ENCODE assay signal across 16 cellular contexts in the genomic region with DNA sequence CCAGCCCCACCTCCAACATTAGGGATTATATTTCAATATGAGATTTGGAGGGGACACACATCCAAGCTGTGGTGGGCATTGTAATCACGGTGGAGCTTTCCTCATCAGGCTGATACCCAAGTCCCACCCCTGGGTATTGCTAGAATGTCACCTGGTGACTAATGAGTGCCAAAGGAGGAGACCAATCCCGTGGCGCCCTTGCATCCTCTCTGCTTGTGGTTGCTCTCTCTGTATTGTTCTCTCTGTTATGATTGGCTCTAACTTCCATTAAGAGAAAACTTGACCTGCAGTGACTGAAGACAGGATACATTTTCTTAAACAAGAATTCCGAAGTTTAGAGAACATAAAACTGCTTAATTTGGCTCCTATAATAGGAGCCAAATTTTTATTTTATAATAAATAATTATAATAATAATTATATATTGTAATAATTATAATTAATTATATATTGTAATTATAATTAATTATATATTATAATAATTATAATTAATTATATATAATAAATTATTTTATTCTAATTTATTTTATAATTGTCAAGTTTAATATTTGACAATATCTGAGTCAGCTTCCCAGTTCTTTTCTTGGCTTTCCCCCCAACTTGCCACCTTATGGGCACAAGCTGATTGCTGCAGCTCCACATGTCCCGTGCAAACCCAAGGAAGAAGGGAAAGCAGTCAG.
A peak's percentile ranks its signal among the peaks of the same experiment; 100 is the strongest.
DNase-seq lines count a peak whose midpoint lies in the region; ATAC-seq, FAIRE-seq and TF ChIP-seq lines count a peak whose summit lies in the region.
"Had no signal": no experiment of that assay in that cellular context is flagged by ENCODE, and none has a peak within 500 bp of the region (broad histone marks: within the 10 kb centered on the region; RNA-seq: fewer than 3 reads in every experiment).

No MANE protein-coding gene starts in this region.

- H4K20me1 ChIP-seq in SK-N-SH (ENCODE audit: insufficient read depth), result no peaks in the 10 kb centered on the region

- TF ChIP-seq EP300 in SK-N-SH (IDR thresholded peaks at IDR 0.05; ENCODE audit: borderline replicate concordance in 1 of 2, low read depth in 1 of 2, low read length in 1 of 2) (no peak), transverse colon (IDR thresholded peaks at IDR 0.05; ENCODE audit: low read depth) (no peak)

- H2AFZ ChIP-seq in SK-N-SH (ENCODE audit: low read depth), result no peak overlapping the region

- H3K4me2 ChIP-seq in SK-N-SH, result no peak overlapping the region
- H3K4me2 ChIP-seq: A549 had no signal

- H3K9me3 ChIP-seq in SK-N-SH (no peaks in the 10 kb centered on the region), transverse colon (no peaks in the 10 kb centered on the region)
- H3K9me3 ChIP-seq: A549, BE2C had no signal

- 23% methylated on average over 4 of the region's 5 CpGs for WGBS in SK-N-SH (ENCODE audit: low lambda C conversion rate)
- WGBS in transverse colon (ENCODE audit: low coverage in 1 of 2), 2 donors, result 84 to 86% methylated on average over 2 to 5 of the region's 5 CpGs

- H3K4me3 ChIP-seq in SK-N-SH (ENCODE audit: low read depth in 2 of 2, low read length in 1 of 2) (no peak overlapping the region), transverse colon (no peak overlapping the region)
- H3K4me3 ChIP-seq: A549, GM12878 had no signal

- no peak for TF ChIP-seq RAD21 in SK-N-SH (IDR thresholded peaks at IDR 0.05; ENCODE audit: low read length)

- no peaks in the 10 kb centered on the region for H3K79me2 ChIP-seq in SK-N-SH (ENCODE audit: insufficient read depth)

- H3K27me3 ChIP-seq in SK-N-SH (ENCODE audit: insufficient read depth), result no peaks in the 10 kb centered on the region
- H3K27me3 ChIP-seq in transverse colon, result no peaks in the 10 kb centered on the region
- H3K27me3 ChIP-seq: BE2C had no signal

- POLR2A ChIA-PET in SK-N-SH (lab: Yijun Ruan, JAX), result no interaction called here

- H3K9me2 ChIP-seq in SK-N-SH, result no peaks in the 10 kb centered on the region

- TF ChIP-seq POLR2A in transverse colon (IDR thresholded peaks at IDR 0.05), result no peak

- ATAC-seq in SK-N-SH treated with all-trans-retinoic acid at 6 μM for 48 hours (no peak), HG03095 (IDR thresholded peaks at IDR 0.05; ENCODE audit: unreplicated experiment) (no peak)
- ATAC-seq: A549, GM12878 had no signal

- FAIRE-seq in RCC 7860 (lab: Jason Lieb, UNC), result peak; percentile 51
- FAIRE-seq in endometrium (lab: Jason Lieb, UNC), result peak; percentile 61
- FAIRE-seq: A549, D721Med, GM12878, GM18507, H54 had no signal

- intact Hi-C loops in transverse colon (cut with DNase I; ENCODE audit: low total_unique reads), result no loop called here

- no peak overlapping the region for H3K9ac ChIP-seq in SK-N-SH

- H3K27ac ChIP-seq in SK-N-SH (ENCODE audit: low read depth in 2 of 2, low read length in 1 of 2) (no peak overlapping the region), transverse colon (no peak overlapping the region)
- H3K27ac ChIP-seq: A549, C4-2B had no signal

- H3K4me1 ChIP-seq in SK-N-SH (ENCODE audit: control insufficient read depth in 1 of 2, insufficient read depth in 2 of 2, low read depth in 1 of 2, low read length in 1 of 2) (no peaks in the 10 kb centered on the region), transverse colon (no peaks in the 10 kb centered on the region)
- H3K4me1 ChIP-seq: A549, BE2C had no signal

- TF ChIP-seq CTCF in SK-N-SH (IDR thresholded peaks at IDR 0.05) (no peak), transverse colon (IDR thresholded peaks at IDR 0.05) (no peak)

- in situ Hi-C loops in transverse colon (cut with MboI; ENCODE audit: low pct_ligation_motif_present in 1 of 4, low pct_unique_long_range_greater_than_20kb in 1 of 4, low sequenced_read_pairs in 3 of 4), result no loop called here

- H3K36me3 ChIP-seq in SK-N-SH (replicated peaks in 1 of 2; ENCODE audit: control insufficient read depth in 1 of 2, insufficient read depth in 2 of 2, low read length in 1 of 2) (no peaks in the 10 kb centered on the region), transverse colon (no peaks in the 10 kb centered on the region)
- H3K36me3 ChIP-seq: BE2C had no signal

- CTCF ChIA-PET in SK-N-SH (lab: Yijun Ruan, JAX), result interaction anchor here (0.6 to 1.7 kb wide), 2 partner anchors 14 to 72 kb away, joined by 3 to 4 read pairs; no protein-coding TSS in a partner anchor

- no peaks in the 10 kb centered on the region for H3F3A ChIP-seq in SK-N-SH (replicated peaks; ENCODE audit: insufficient read depth)

- DNase-seq in SK-N-SH, result no peak
- no peak for DNase-seq in RCC 7860 (ENCODE audit: low spot score)
- no peak for DNase-seq in NCI-H526 treated with DMSO at 0.1 percent for 48 hours (lab: John Stamatoyannopoulos, UW)
- no peak for DNase-seq in transverse colon
- DNase-seq: BE2C; CD4-positive, alpha-beta memory T cell; DMS53 had no signal

TF ChIP-seq in SK-N-SH, 30 proteins besides CTCF, POLR2A, EP300 and RAD21:
- TF ChIP-seq RCOR1 (IDR thresholded peaks at IDR 0.05; ENCODE audit: low read length) (no peak), RFX5 (IDR thresholded peaks at IDR 0.05; ENCODE audit: low read length) (0 out of 2 replicates have a peak, but pooled peaks have one; percentile 23)

TF ChIP-seq in SK-N-SH treated with all-trans-retinoic acid at 6 μM for 48 hours, 23 proteins besides CTCF, POLR2A, EP300 and RAD21 (continues in another document):
- TF ChIP-seq, protein P1, sequence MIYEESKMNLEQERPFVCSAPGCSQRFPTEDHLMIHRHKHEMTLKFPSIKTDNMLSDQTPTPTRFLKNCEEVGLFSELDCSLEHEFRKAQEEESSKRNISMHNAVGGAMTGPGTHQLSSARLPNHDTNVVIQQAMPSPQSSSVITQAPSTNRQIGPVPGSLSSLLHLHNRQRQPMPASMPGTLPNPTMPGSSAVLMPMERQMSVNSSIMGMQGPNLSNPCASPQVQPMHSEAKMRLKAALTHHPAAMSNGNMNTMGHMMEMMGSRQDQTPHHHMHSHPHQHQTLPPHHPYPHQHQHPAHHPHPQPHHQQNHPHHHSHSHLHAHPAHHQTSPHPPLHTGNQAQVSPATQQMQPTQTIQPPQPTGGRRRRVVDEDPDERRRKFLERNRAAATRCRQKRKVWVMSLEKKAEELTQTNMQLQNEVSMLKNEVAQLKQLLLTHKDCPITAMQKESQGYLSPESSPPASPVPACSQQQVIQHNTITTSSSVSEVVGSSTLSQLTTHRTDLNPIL (CRISPR knock-in tag; IDR thresholded peaks at IDR 0.05; ENCODE audit: low read depth), result no peak
- TF ChIP-seq ISL1 (CRISPR knock-in tag; IDR thresholded peaks at IDR 0.05) (no peak), ZNF70 (CRISPR knock-in tag; IDR thresholded peaks at IDR 0.05) (no peak), ZC3H10 (CRISPR knock-in tag; IDR thresholded peaks at IDR 0.05) (no peak), TCF4 (CRISPR knock-in tag; IDR thresholded peaks at IDR 0.05; ENCODE audit: borderline replicate concordance) (no peak), ARNTL (CRISPR knock-in tag; IDR thresholded peaks at IDR 0.05; ENCODE audit: borderline replicate concordance, low read depth) (no peak), TOX (CRISPR knock-in tag; IDR thresholded peaks at IDR 0.05; ENCODE audit: borderline replicate concordance) (no peak), RARB (CRISPR knock-in tag; IDR thresholded peaks at IDR 0.05) (no peak), CSDC2 (CRISPR knock-in tag; IDR thresholded peaks at IDR 0.05) (no peak), PPARA (CRISPR knock-in tag; IDR thresholded peaks at IDR 0.05; ENCODE audit: borderline replicate concordance) (no peak), ESRRG (CRISPR knock-in tag; IDR thresholded peaks at IDR 0.05) (no peak), ZNF8 (CRISPR knock-in tag; IDR thresholded peaks at IDR 0.05) (no peak)
- TF ChIP-seq, protein P2, sequence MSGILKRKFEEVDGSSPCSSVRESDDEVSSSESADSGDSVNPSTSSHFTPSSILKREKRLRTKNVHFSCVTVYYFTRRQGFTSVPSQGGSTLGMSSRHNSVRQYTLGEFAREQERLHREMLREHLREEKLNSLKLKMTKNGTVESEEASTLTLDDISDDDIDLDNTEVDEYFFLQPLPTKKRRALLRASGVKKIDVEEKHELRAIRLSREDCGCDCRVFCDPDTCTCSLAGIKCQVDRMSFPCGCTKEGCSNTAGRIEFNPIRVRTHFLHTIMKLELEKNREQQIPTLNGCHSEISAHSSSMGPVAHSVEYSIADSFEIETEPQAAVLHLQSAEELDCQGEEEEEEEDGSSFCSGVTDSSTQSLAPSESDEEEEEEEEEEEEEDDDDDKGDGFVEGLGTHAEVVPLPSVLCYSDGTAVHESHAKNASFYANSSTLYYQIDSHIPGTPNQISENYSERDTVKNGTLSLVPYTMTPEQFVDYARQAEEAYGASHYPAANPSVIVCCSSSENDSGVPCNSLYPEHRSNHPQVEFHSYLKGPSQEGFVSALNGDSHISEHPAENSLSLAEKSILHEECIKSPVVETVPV (CRISPR knock-in tag; IDR thresholded peaks at IDR 0.05), result no peak
- TF ChIP-seq, protein P3, sequence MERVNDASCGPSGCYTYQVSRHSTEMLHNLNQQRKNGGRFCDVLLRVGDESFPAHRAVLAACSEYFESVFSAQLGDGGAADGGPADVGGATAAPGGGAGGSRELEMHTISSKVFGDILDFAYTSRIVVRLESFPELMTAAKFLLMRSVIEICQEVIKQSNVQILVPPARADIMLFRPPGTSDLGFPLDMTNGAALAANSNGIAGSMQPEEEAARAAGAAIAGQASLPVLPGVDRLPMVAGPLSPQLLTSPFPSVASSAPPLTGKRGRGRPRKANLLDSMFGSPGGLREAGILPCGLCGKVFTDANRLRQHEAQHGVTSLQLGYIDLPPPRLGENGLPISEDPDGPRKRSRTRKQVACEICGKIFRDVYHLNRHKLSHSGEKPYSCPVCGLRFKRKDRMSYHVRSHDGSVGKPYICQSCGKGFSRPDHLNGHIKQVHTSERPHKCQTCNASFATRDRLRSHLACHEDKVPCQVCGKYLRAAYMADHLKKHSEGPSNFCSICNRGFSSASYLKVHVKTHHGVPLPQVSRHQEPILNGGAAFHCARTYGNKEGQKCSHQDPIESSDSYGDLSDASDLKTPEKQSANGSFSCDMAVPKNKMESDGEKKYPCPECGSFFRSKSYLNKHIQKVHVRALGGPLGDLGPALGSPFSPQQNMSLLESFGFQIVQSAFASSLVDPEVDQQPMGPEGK (CRISPR knock-in tag; IDR thresholded peaks at IDR 0.05; ENCODE audit: borderline replicate concordance), result no peak
